15 cellular contexts compared by ENCODE assay signal in genomic region chr1:147821883-147822282, GRCh38.
DNase-seq lines count a peak whose midpoint lies in the region; ATAC-seq and TF ChIP-seq lines count a peak whose summit lies in the region.
"Had no signal": no experiment of that assay in that cellular context is flagged by ENCODE, and none has a peak within 500 bp of the region (broad histone marks: within the 10 kb centered on the region; RNA-seq: fewer than 3 reads in every experiment).

No MANE protein-coding gene starts in this region.

- H3K27ac Mint-ChIP-seq in type B pancreatic cell = no peak overlapping the region
- H3K27ac Mint-ChIP-seq: activated CD8-positive, alpha-beta T cell treated with anti-CD3 and anti-CD28 coated beads, Interleukin-2, amount 10 ng/mL, durations not matched to agents 7 days and 5 days had no signal

- no peaks in the 10 kb centered on the region for H3K9me3 Mint-ChIP-seq in activated T-cell treated with anti-CD3 and anti-CD28 coated beads, Interleukin-2, amount 50 U/mL, for 4 hours
- H3K9me3 Mint-ChIP-seq in type B pancreatic cell = no peaks in the 10 kb centered on the region

- H3K27me3 Mint-ChIP-seq in activated T-cell treated with anti-CD3 and anti-CD28 coated beads, Interleukin-2, amount 50 U/mL, for 4 hours (ENCODE audit: low read depth) = peaks cover 2% of the 10 kb centered on the region
- no peaks in the 10 kb centered on the region for H3K27me3 Mint-ChIP-seq in type B pancreatic cell

- H3K4me1 Mint-ChIP-seq in activated T-cell treated with anti-CD3 and anti-CD28 coated beads, Interleukin-2, amount 50 U/mL, for 4 hours (ENCODE audit: low read depth) = no peaks in the 10 kb centered on the region
- no peaks in the 10 kb centered on the region for H3K4me1 Mint-ChIP-seq in type B pancreatic cell (ENCODE audit: unreplicated experiment)

- TF ChIP-seq CTCF in choroid plexus epithelial cell (conservative IDR thresholded peaks at IDR 0.05; ENCODE audit: low read depth, low read length) (no peak), type B pancreatic cell (conservative IDR thresholded peaks at IDR 0.05) (no peak)

- no peaks in the 10 kb centered on the region for H3K36me3 Mint-ChIP-seq in activated T-cell treated with anti-CD3 and anti-CD28 coated beads, Interleukin-2, amount 50 U/mL, for 4 hours (ENCODE audit: insufficient read depth)
- H3K36me3 Mint-ChIP-seq in type B pancreatic cell = no peaks in the 10 kb centered on the region

- intact Hi-C loops in left cardiac atrium (cut with DNase I) = loop anchor here in 1 of 2 donors (5.0 kb wide), 2 partner anchors 65 to 85 kb away; no protein-coding TSS in a partner anchor

- ATAC-seq in left cardiac atrium (peak; percentile 94 to 96), GM21737 (IDR thresholded peaks at IDR 0.05; ENCODE audit: unreplicated experiment) (no peak)
- no peak for ATAC-seq in activated T-cell treated with anti-CD3 and anti-CD28 coated beads, Interleukin-2, amount 50 U/mL, for 4 hours
- ATAC-seq: activated CD8-positive, alpha-beta T cell treated with anti-CD3 and anti-CD28 coated beads, Interleukin-2, amount 10 ng/mL, durations not matched to agents 7 days and 5 days; HCT116 had no signal

- no peak overlapping the region for H3K4me3 ChIP-seq in choroid plexus epithelial cell (ENCODE audit: low read depth, low read length)

- H3K4me3 Mint-ChIP-seq in activated T-cell treated with anti-CD3 and anti-CD28 coated beads, Interleukin-2, amount 50 U/mL, for 4 hours = no peak overlapping the region
- H3K4me3 Mint-ChIP-seq in type B pancreatic cell = no peak overlapping the region
- H3K4me3 Mint-ChIP-seq: activated CD8-positive, alpha-beta T cell treated with anti-CD3 and anti-CD28 coated beads, Interleukin-2, amount 10 ng/mL, durations not matched to agents 7 days and 5 days; neural crest cell had no signal

- DNase-seq in EL = peak; percentile 12
- peak; percentile 26 for DNase-seq in choroid plexus epithelial cell (ENCODE audit: low read depth)
- DNase-seq in left cardiac atrium = peak; percentile 32
- DNase-seq in pulmonary artery endothelial cell (ENCODE audit: low read depth, low spot score) = peak; percentile 17
- no peak for DNase-seq in activated T-cell treated with anti-CD3 and anti-CD28 coated beads, Interleukin-2, amount 50 U/mL, for 4 hours
- no peak for DNase-seq in type B pancreatic cell (ENCODE audit: extremely low spot score, unreplicated experiment)
- no peak for DNase-seq in RPMI8226
- DNase-seq: activated CD8-positive, alpha-beta T cell treated with anti-CD3 and anti-CD28 coated beads, Interleukin-2, amount 10 ng/mL, durations not matched to agents 7 days and 5 days; activated effector memory CD4-positive, alpha-beta T cell treated with Interleukin-2 at 50 U/mL for 16 hours; NCI-H2029; NCI-H524 treated with DMSO at 0.1 percent for 48 hours; SW 1271 had no signal

Comparison
In these comparisons a context has a peak if more than half of its experiments do, and no peak if none do; other contexts are left out.
1. DNase-seq: peak in EL (single experiment), choroid plexus epithelial cell (single experiment), left cardiac atrium (single experiment) and pulmonary artery endothelial cell (single experiment); none in activated T-cell treated with anti-CD3 and anti-CD28 coated beads, Interleukin-2, amount 50 U/mL, for 4 hours (single experiment), type B pancreatic cell (single experiment) and RPMI8226 (single experiment).
2. ATAC-seq: peak in left cardiac atrium (2 of 2); none in activated T-cell treated with anti-CD3 and anti-CD28 coated beads, Interleukin-2, amount 50 U/mL, for 4 hours (0 of 2) and GM21737 (single experiment).